8 cellular contexts compared by ENCODE assay signal in the genomic region with DNA sequence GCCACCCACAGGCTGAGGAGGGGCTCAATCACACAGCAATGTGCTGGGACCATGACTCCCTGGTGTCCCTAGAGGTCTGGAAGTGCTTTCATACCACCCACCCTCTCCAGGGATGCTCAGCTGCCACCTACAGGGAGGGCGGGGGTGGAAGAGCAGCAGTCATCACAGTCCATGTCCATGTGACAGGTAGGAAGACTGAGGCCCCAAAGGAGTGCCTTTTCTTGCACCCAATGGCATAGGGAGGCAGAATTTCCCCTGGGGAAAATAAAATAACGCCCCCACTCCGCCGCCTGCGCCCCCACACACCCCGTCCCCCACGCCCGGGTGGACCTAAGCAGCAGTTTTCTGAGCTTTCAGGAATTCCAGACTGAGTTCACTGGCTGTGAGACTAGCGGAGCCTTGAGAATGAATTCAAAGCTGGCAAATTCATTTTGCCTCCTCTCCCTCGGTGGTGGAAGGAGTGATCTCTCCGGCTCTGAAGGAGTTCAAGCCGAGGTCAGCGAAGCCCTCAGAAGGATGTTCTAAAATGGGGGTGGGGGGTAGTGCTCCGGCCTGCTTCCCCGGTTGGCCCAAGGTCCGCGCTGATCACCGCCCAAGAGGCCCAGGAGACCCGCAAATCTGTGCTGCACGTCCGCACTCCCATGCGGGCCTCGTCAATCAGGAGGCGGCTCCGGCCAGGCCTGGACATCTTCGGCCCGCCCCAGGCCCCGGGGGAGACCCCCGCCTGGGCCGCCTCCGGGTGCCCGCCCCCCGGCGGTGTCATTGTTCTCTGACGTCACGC.
DNase-seq lines count a peak whose midpoint lies in the region; ATAC-seq lines count a peak whose summit lies in the region.

No MANE protein-coding gene starts in this region.

- ATAC-seq in stimulated activated naive B cell treated with anti-CD40 and anti-IgM and Interleukin-4, amounts not matched to agents 10 μg/mL and 1 μg/mL and 100 μg/mL, for 72 hours (replicated peaks): no peak

- no peak for DNase-seq in activated naive CD4-positive, alpha-beta T cell treated with anti-CD3 and anti-CD28 coated beads, Interleukin-2, amount 10 ng/mL, durations not matched to agents 7 days and 5 days
- no peak for DNase-seq in activated naive CD4-positive, alpha-beta T cell treated with anti-CD3 and anti-CD28 coated beads, Interleukin-2, amount 50 U/mL, for 16 hours
- DNase-seq in NCI-H1694 (lab: John Stamatoyannopoulos, UW) (peak; percentile 25), astrocyte of the hippocampus (ENCODE audit: low read depth, low spot score) (peak; percentile 46), iris pigment epithelial cell (ENCODE audit: low read depth) (peak; percentile 39), HPDE6-E6E7 (ENCODE audit: extremely low spot score) (no peak), NAMALWA (ENCODE audit: low spot score) (no peak)
- no peak for DNase-seq in stimulated activated naive B cell treated with anti-CD40 and anti-IgM and Interleukin-4, amounts not matched to agents 10 μg/mL and 1 μg/mL and 100 μg/mL, for 72 hours

- H3K27ac Mint-ChIP-seq in activated naive CD4-positive, alpha-beta T cell treated with anti-CD3 and anti-CD28 coated beads, Interleukin-2, amount 10 ng/mL, durations not matched to agents 7 days and 5 days: peak overlapping the region; percentile 64
- no peak overlapping the region for H3K27ac Mint-ChIP-seq in stimulated activated naive B cell treated with anti-CD40 and anti-IgM and Interleukin-4, amounts not matched to agents 10 μg/mL and 1 μg/mL and 100 μg/mL, for 72 hours

- H3K4me3 Mint-ChIP-seq in activated naive CD4-positive, alpha-beta T cell treated with anti-CD3 and anti-CD28 coated beads, Interleukin-2, amount 10 ng/mL, durations not matched to agents 7 days and 5 days: peak overlapping the region; percentile 70
- peak overlapping the region; percentile 17 to 41 for H3K4me3 Mint-ChIP-seq in stimulated activated naive B cell treated with anti-CD40 and anti-IgM and Interleukin-4, amounts not matched to agents 10 μg/mL and 1 μg/mL and 100 μg/mL, for 72 hours

- H3K4me1 Mint-ChIP-seq in activated naive CD4-positive, alpha-beta T cell treated with anti-CD3 and anti-CD28 coated beads, Interleukin-2, amount 10 ng/mL, durations not matched to agents 7 days and 5 days: peaks cover 61% of the 10 kb centered on the region
- peaks cover 33 to 45% of the 10 kb centered on the region in 2 donors for H3K4me1 Mint-ChIP-seq in stimulated activated naive B cell treated with anti-CD40 and anti-IgM and Interleukin-4, amounts not matched to agents 10 μg/mL and 1 μg/mL and 100 μg/mL, for 72 hours

- H3K9me3 Mint-ChIP-seq in activated naive CD4-positive, alpha-beta T cell treated with anti-CD3 and anti-CD28 coated beads, Interleukin-2, amount 10 ng/mL, durations not matched to agents 7 days and 5 days: no peaks in the 10 kb centered on the region
- no peaks in the 10 kb centered on the region for H3K9me3 Mint-ChIP-seq in stimulated activated naive B cell treated with anti-CD40 and anti-IgM and Interleukin-4, amounts not matched to agents 10 μg/mL and 1 μg/mL and 100 μg/mL, for 72 hours

- CTCF ChIA-PET in activated naive CD4-positive, alpha-beta T cell treated with anti-CD3 and anti-CD28 coated beads, Interleukin-2, amount 10 ng/mL, durations not matched to agents 7 days and 5 days (lab: Charles Lee): interaction anchor here (0.9 to 2.4 kb wide), 5 partner anchors 11 to 129 kb away, joined by 3 to 8 read pairs (median 3); no protein-coding TSS in a partner anchor

- peaks cover 39% of the 10 kb centered on the region for H3K27me3 Mint-ChIP-seq in activated naive CD4-positive, alpha-beta T cell treated with anti-CD3 and anti-CD28 coated beads, Interleukin-2, amount 10 ng/mL, durations not matched to agents 7 days and 5 days
- peaks cover 15% of the 10 kb centered on the region in 2 donors for H3K27me3 Mint-ChIP-seq in stimulated activated naive B cell treated with anti-CD40 and anti-IgM and Interleukin-4, amounts not matched to agents 10 μg/mL and 1 μg/mL and 100 μg/mL, for 72 hours

- peaks cover 4% of the 10 kb centered on the region for H3K36me3 Mint-ChIP-seq in activated naive CD4-positive, alpha-beta T cell treated with anti-CD3 and anti-CD28 coated beads, Interleukin-2, amount 10 ng/mL, durations not matched to agents 7 days and 5 days
- H3K36me3 Mint-ChIP-seq in stimulated activated naive B cell treated with anti-CD40 and anti-IgM and Interleukin-4, amounts not matched to agents 10 μg/mL and 1 μg/mL and 100 μg/mL, for 72 hours: peaks cover 0 to 2% of the 10 kb centered on the region in 2 donors

Comparison
In these comparisons a context has a peak if more than half of its experiments do, and no peak if none do; other contexts are left out.
1. DNase-seq: peak in NCI-H1694 (single experiment), astrocyte of the hippocampus (single experiment) and iris pigment epithelial cell (single experiment); none in activated naive CD4-positive, alpha-beta T cell treated with anti-CD3 and anti-CD28 coated beads, Interleukin-2, amount 10 ng/mL, durations not matched to agents 7 days and 5 days (single experiment), activated naive CD4-positive, alpha-beta T cell treated with anti-CD3 and anti-CD28 coated beads, Interleukin-2, amount 50 U/mL, for 16 hours (single experiment), stimulated activated naive B cell treated with anti-CD40 and anti-IgM and Interleukin-4, amounts not matched to agents 10 μg/mL and 1 μg/mL and 100 μg/mL, for 72 hours (single experiment), HPDE6-E6E7 (single experiment) and NAMALWA (single experiment).